18 cellular contexts compared by ENCODE assay signal in genomic region chr5:146218163-146218562, GRCh38. TPM values are rescaled to one million over a fixed set of nuclear protein-coding genes. Genes with fewer than 3 reads are reported as not detected.
DNase-seq lines count a peak whose midpoint lies in the region; ATAC-seq and TF ChIP-seq lines count a peak whose summit lies in the region.
"Had no signal": no experiment of that assay in that cellular context is flagged by ENCODE, and none has a peak within 500 bp of the region (broad histone marks: within the 10 kb centered on the region; RNA-seq: fewer than 3 reads in every experiment).

No MANE protein-coding gene starts in this region.

- intact Hi-C loops in left ventricle myocardium inferior (cut with micrococcal nuclease): no loop called here

- no peaks in the 10 kb centered on the region for H3K27me3 Mint-ChIP-seq in effector memory CD8-positive, alpha-beta T cell

- TF ChIP-seq POLR2A in tibial nerve (IDR thresholded peaks at IDR 0.05): no peak

- TF ChIP-seq EP300 in tibial nerve (IDR thresholded peaks at IDR 0.05): no peak

- H3K4me3 ChIP-seq in cardiac muscle cell (no peak overlapping the region), left ventricle myocardium inferior (no peak overlapping the region), tibial nerve (no peak overlapping the region)
- H3K4me3 ChIP-seq: Peyer's patch, SK-N-MC had no signal

- H3K27me3 ChIP-seq in cardiac muscle cell (no peaks in the 10 kb centered on the region), left ventricle myocardium inferior (ENCODE audit: low read depth) (no peaks in the 10 kb centered on the region), tibial nerve (no peaks in the 10 kb centered on the region)
- H3K27me3 ChIP-seq: Peyer's patch had no signal

- no peak for DNase-seq in cardiac muscle cell (ENCODE audit: low read depth in 1 of 2, low spot score in 1 of 2)
- DNase-seq in left ventricle myocardium inferior: no peak
- peak; percentile 76 for DNase-seq in OCI-M1 (lab: John Stamatoyannopoulos, UW)
- no peak for DNase-seq in effector memory CD8-positive, alpha-beta T cell
- DNase-seq in ureter (ENCODE audit: low spot score): no peak
- no peak for DNase-seq in DMS79 treated with DMSO at 0.1 percent for 48 hours (lab: John Stamatoyannopoulos, UW)
- DNase-seq in AML-193 (lab: John Stamatoyannopoulos, UW): no peak
- DNase-seq in tibial nerve (ENCODE audit: low spot score in 2 of 2): no peak
- DNase-seq: C1 segment of cervical spinal cord, HFFc6, IMR-90, NCI-H1436, NCI-H2029 treated with DMSO at 0.1 percent for 48 hours, NCI-H510A, NCI-H774, Peyer's patch had no signal

- no peaks in the 10 kb centered on the region for H3K9me3 Mint-ChIP-seq in effector memory CD8-positive, alpha-beta T cell
- H3K9me3 Mint-ChIP-seq: HFFc6 had no signal

- TF ChIP-seq CTCF in cardiac muscle cell (IDR thresholded peaks at IDR 0.05; ENCODE audit: low read depth, low read length) (no peak), left ventricle myocardium inferior (IDR thresholded peaks at IDR 0.05; ENCODE audit: borderline replicate concordance) (no peak), tibial nerve (IDR thresholded peaks at IDR 0.05) (no peak)

- H3K4me1 Mint-ChIP-seq in effector memory CD8-positive, alpha-beta T cell (ENCODE audit: low read depth in 2 of 2): peaks cover 16 to 54% of the 10 kb centered on the region in 2 donors

- peaks cover 27% of the 10 kb centered on the region for H3K4me1 ChIP-seq in cardiac muscle cell (ENCODE audit: low read depth)
- H3K4me1 ChIP-seq in left ventricle myocardium inferior: peaks cover 29% of the 10 kb centered on the region
- H3K4me1 ChIP-seq in tibial nerve: peaks cover 0 to 16% (median 2%) of the 10 kb centered on the region in 4 donors

- H3K36me3 Mint-ChIP-seq in effector memory CD8-positive, alpha-beta T cell (ENCODE audit: insufficient read depth): peaks cover 44% of the 10 kb centered on the region

- H3K9me3 ChIP-seq in cardiac muscle cell (ENCODE audit: low read depth) (no peaks in the 10 kb centered on the region), left ventricle myocardium inferior (replicated peaks) (no peaks in the 10 kb centered on the region), tibial nerve (no peaks in the 10 kb centered on the region)
- H3K9me3 ChIP-seq: Peyer's patch had no signal

- H3K27ac Mint-ChIP-seq in effector memory CD8-positive, alpha-beta T cell: peak overlapping the region; percentile 41 to 80
- H3K27ac Mint-ChIP-seq: HFFc6 had no signal

- WGBS in tibial nerve, 2 donors: 81 to 84% methylated on average over 2 of the region's 2 CpGs

- H3K4me3 Mint-ChIP-seq in effector memory CD8-positive, alpha-beta T cell: no peak overlapping the region
- H3K4me3 Mint-ChIP-seq: HFFc6 had no signal

- H3K36me3 ChIP-seq in cardiac muscle cell: peaks cover 11% of the 10 kb centered on the region
- H3K36me3 ChIP-seq in left ventricle myocardium inferior: peaks cover 22% of the 10 kb centered on the region
- H3K36me3 ChIP-seq in tibial nerve: peaks cover 0 to 16% (median 0%) of the 10 kb centered on the region in 3 donors

- H3K27ac ChIP-seq in cardiac muscle cell: peak overlapping the region; percentile 59
- H3K27ac ChIP-seq in left ventricle myocardium inferior (replicated peaks): no peak overlapping the region
- H3K27ac ChIP-seq in tibial nerve: no peak overlapping the region
- H3K27ac ChIP-seq: Peyer's patch, SK-N-MC had no signal

- ATAC-seq in effector memory CD8-positive, alpha-beta T cell (replicated peaks): no peak
- ATAC-seq: Right ventricle myocardium inferior had no signal

RNA-seq across cellular contexts. Expression of gene RBM27, which starts 14.8 kb away (rescaled TPM):
- 13.8 and 23.6 TPM in 2 replicates for total RNA-seq in cardiac muscle cell
- polyA plus RNA-seq in cardiac muscle cell: 3.4 and 5.8 TPM in 2 replicates
- 15.9 TPM for total RNA-seq in left ventricle myocardium inferior
- total RNA-seq in ureter: 26.4 TPM
- 10 to 100 TPM; 15.3 to 21.6 (median 17.7) TPM for total RNA-seq in tibial nerve

RNA-seq across cellular contexts. Expression of gene LARS1, which starts 35.7 kb away (rescaled TPM):
- total RNA-seq in cardiac muscle cell (62.5 and 83.0 TPM in 2 replicates), left ventricle myocardium inferior (92.8 TPM), ureter (141 TPM), tibial nerve (10 to 100 TPM; 53.3 to 78.9 (median 64.3) TPM)
- polyA plus RNA-seq in cardiac muscle cell: 84.7 and 115 TPM in 2 replicates
